19 cellular contexts compared by ENCODE assay signal in the genomic region with DNA sequence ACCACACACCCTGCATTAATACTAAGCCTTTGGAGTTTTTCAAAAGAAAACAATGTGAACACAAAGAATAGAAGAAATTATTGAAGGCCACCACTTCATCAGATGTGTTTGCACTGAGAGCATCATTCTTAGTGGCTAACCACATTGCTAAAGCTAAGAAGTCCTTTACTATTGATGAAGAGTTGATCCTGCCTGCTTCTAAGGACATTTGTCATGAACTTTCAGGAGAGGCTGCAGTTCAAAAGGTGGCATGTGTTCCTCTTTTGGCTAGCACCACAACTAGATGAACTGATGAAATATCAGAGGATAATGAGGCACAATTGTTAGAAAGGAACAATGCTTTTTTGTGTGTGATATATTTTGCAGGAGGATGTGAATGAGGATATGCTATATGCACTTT.
"Had no signal": no experiment of that assay in that cellular context is flagged by ENCODE, and none has a peak within 500 bp of the region (broad histone marks: within the 10 kb centered on the region; RNA-seq: fewer than 3 reads in every experiment).

No MANE protein-coding gene starts in this region.

- H3K9me3 ChIP-seq: colonic mucosa, heart left ventricle, sigmoid colon, tibial artery, upper lobe of left lung, uterus had no signal

- ATAC-seq: heart left ventricle; natural killer cell treated with Interleukin-12 subunit alpha and Interleukin-12 subunit beta and Interleukin-15 and Interleukin-18, amount 100 ng/mL, for 72 hours; stimulated activated naive B cell treated with anti-CD40 and anti-IgM and Interleukin-4, amounts not matched to agents 10 μg/mL and 1 μg/mL and 100 μg/mL, for 72 hours; stimulated activated naive CD8-positive, alpha-beta T cell treated with anti-CD3 and anti-CD28 coated beads, Interleukin-15, amount 100 ng/mL, for 72 hours had no signal

- H3K27me3 ChIP-seq: colonic mucosa, heart left ventricle, sigmoid colon, tibial artery, upper lobe of left lung, uterus had no signal

- FAIRE-seq: frontal cortex had no signal

- H3K27ac Mint-ChIP-seq: natural killer cell treated with Interleukin-12 subunit alpha and Interleukin-12 subunit beta and Interleukin-15 and Interleukin-18, amount 100 ng/mL, for 72 hours; stimulated activated naive B cell treated with anti-CD40 and anti-IgM and Interleukin-4, amounts not matched to agents 10 μg/mL and 1 μg/mL and 100 μg/mL, for 72 hours; stimulated activated naive CD8-positive, alpha-beta T cell treated with anti-CD3 and anti-CD28 coated beads, Interleukin-15, amount 100 ng/mL, for 72 hours had no signal

- H3K4me1 ChIP-seq: colonic mucosa had no signal

- H3K36me3 ChIP-seq: colonic mucosa, sigmoid colon, tibial artery, upper lobe of left lung, uterus had no signal

- H3K27ac ChIP-seq: colonic mucosa, heart left ventricle, sigmoid colon, skin epidermis, tibial artery, upper lobe of left lung, uterus had no signal

- DNase-seq: cerebellar nuclear complex; colonic mucosa; dermis blood vessel endothelial cell; effector CD4-positive, alpha-beta T cell; heart left ventricle; hippocampal formation; mammary epithelial cell; posterior cingulate gyrus; sigmoid colon; stimulated activated CD4-positive, alpha-beta T cell treated with anti-CD3 and anti-CD28 coated beads, Interleukin-2, amount 100 ng/mL, for 24 hours; stimulated activated CD4-positive, alpha-beta T cell treated with anti-CD3 and anti-CD28 coated beads, Interleukin-4, amount 100 ng/mL, for 4 hours; stimulated activated naive B cell treated with anti-CD40 and anti-IgM and Interleukin-4, amounts not matched to agents 10 μg/mL and 1 μg/mL and 100 μg/mL, for 72 hours; stimulated activated naive CD8-positive, alpha-beta T cell treated with anti-CD3 and anti-CD28 coated beads, Interleukin-15, amount 100 ng/mL, for 72 hours; tibial artery; upper lobe of left lung; uterus had no signal

- H3K4me3 Mint-ChIP-seq: natural killer cell treated with Interleukin-12 subunit alpha and Interleukin-12 subunit beta and Interleukin-15 and Interleukin-18, amount 100 ng/mL, for 72 hours; stimulated activated naive B cell treated with anti-CD40 and anti-IgM and Interleukin-4, amounts not matched to agents 10 μg/mL and 1 μg/mL and 100 μg/mL, for 72 hours; stimulated activated naive CD8-positive, alpha-beta T cell treated with anti-CD3 and anti-CD28 coated beads, Interleukin-15, amount 100 ng/mL, for 72 hours had no signal

- H3K4me3 ChIP-seq: colonic mucosa, heart left ventricle, sigmoid colon, skin epidermis, tibial artery, upper lobe of left lung, uterus had no signal

- H3K9me3 Mint-ChIP-seq: natural killer cell treated with Interleukin-12 subunit alpha and Interleukin-12 subunit beta and Interleukin-15 and Interleukin-18, amount 100 ng/mL, for 72 hours; stimulated activated naive B cell treated with anti-CD40 and anti-IgM and Interleukin-4, amounts not matched to agents 10 μg/mL and 1 μg/mL and 100 μg/mL, for 72 hours; stimulated activated naive CD8-positive, alpha-beta T cell treated with anti-CD3 and anti-CD28 coated beads, Interleukin-15, amount 100 ng/mL, for 72 hours had no signal
